In the genomic region with DNA sequence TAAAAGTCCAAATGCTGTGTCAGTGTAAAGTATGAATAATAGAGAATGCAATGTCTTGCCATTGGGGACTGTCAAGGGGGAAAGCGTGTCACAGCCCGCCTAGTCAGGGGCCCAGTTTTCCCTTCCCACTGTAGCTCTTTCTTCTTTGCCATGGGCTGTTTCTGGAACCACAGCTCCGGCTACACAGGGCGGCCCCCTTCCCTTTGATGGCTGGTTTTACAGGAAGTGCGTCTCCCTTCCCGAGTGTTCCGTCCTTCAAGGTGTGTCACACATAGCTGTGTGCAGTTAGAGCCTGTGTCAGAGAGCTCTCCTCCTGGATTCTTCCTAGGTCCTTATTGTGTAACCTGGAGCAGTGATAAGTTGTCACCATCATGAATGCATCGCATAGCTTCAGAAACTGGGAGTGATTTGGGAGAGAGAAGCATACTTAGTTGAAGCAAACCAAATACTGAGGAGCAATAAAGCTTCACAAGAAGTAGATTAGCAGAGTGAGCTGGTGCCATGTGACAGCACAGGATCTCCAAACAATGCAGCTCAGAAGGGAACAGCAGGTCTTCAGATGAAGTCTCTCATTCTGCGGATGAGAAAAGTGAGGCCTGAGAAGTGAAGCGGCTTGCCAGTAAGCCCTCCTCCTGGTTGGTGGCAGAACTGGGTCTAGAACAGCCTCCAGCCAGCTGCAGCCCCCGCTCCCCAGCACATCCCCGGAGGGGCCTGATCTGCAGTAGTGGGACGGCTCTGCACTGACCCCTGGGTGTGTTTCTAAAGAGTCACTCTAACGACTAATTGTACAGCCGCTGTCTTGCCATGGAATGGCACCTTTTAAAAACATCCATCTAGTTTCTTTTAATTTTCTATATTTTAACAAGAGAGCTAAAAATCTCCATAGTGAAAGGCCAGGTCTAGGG, we compare ENCODE assay signal across 14 cellular contexts.
DNase-seq lines count a peak whose midpoint lies in the region; ATAC-seq and TF ChIP-seq lines count a peak whose summit lies in the region.
"Had no signal": no experiment of that assay in that cellular context is flagged by ENCODE, and none has a peak within 500 bp of the region (broad histone marks: within the 10 kb centered on the region; RNA-seq: fewer than 3 reads in every experiment).

No MANE protein-coding gene starts in this region.

- no peaks in the 10 kb centered on the region; the same call in 1 of the 2 replicates for H3K9me3 ChIP-seq in AG04450 (ENCODE audit: control insufficient read depth, insufficient read depth, low read length)
- H3K9me3 ChIP-seq in RWPE2 (ENCODE audit: severe bottlenecking): no peaks in the 10 kb centered on the region
- H3K9me3 ChIP-seq: right atrium auricular region, thoracic aorta had no signal

- TF ChIP-seq CTCF in AG04450 (IDR thresholded peaks at IDR 0.05; ENCODE audit: low read depth, low read length) (no peak), RWPE2 (IDR thresholded peaks at IDR 0.05; ENCODE audit: poor library complexity, severe bottlenecking) (no peak)

- DNase-seq in AG04450 (ENCODE audit: low read depth, low spot score) (no peak), RWPE2 (ENCODE audit: low spot score) (no peak), pons (ENCODE audit: low spot score) (peak; percentile 75), left cardiac atrium (no peak), GOT3 (lab: John Stamatoyannopoulos, UW) (no peak), mucosa of gallbladder (ENCODE audit: low spot score) (no peak)
- DNase-seq: HFFc6, natural killer cell, NCI-H82, RPMI8226 had no signal

- CTCF ChIA-PET in AG04450 (lab: Charles Lee): interaction anchor here (1.7 kb wide), 1 partner anchor 200 kb away, joined by 9 read pairs; no protein-coding TSS in a partner anchor

- POLR2A ChIA-PET in AG04450 (lab: Yijun Ruan, JAX): no interaction called here

- peaks cover 22% of the 10 kb centered on the region; the same call in 1 of the 2 replicates for H3K36me3 ChIP-seq in RWPE2 (ENCODE audit: low read depth)
- H3K36me3 ChIP-seq: right atrium auricular region, thoracic aorta had no signal

- ATAC-seq in RWPE2 (ENCODE audit: low read depth) (peak; percentile 86), esophagus mucosa (peak; percentile 94), left cardiac atrium (no peak), GM18861 (IDR thresholded peaks at IDR 0.05; ENCODE audit: unreplicated experiment) (no peak)

- no peak overlapping the region for H3K4me3 ChIP-seq in AG04450 (ENCODE audit: low read depth, low read length)
- no peak overlapping the region for H3K4me3 ChIP-seq in RWPE2 (ENCODE audit: severe bottlenecking)
- H3K4me3 ChIP-seq: right atrium auricular region, thoracic aorta had no signal

- H3K4me1 ChIP-seq in RWPE2 (ENCODE audit: insufficient read depth, poor library complexity, severe bottlenecking): peaks cover 13% of the 10 kb centered on the region
- H3K4me1 ChIP-seq: right atrium auricular region had no signal

- peak overlapping the region; percentile 34 for H3K27ac ChIP-seq in AG04450 (ENCODE audit: low read depth, low read length)
- H3K27ac ChIP-seq in RWPE2 (ENCODE audit: poor library complexity, severe bottlenecking): peak overlapping the region; percentile 60
- H3K27ac ChIP-seq: right atrium auricular region, thoracic aorta had no signal

- intact Hi-C loops in left cardiac atrium (cut with DNase I): no loop called here

- H3K27me3 ChIP-seq in AG04450 (ENCODE audit: control insufficient read depth, insufficient read depth, low read length) (no peaks in the 10 kb centered on the region), RWPE2 (ENCODE audit: insufficient read depth, poor library complexity, severe bottlenecking) (no peaks in the 10 kb centered on the region)
- H3K27me3 ChIP-seq: right atrium auricular region had no signal

Comparison
In these comparisons a context has a peak if more than half of its experiments do, and no peak if none do; other contexts are left out.
1. ATAC-seq: peak in RWPE2 (single experiment) and esophagus mucosa (single experiment); none in left cardiac atrium (0 of 2) and GM18861 (single experiment).